8 cellular contexts compared by ENCODE assay signal in the genomic region with DNA sequence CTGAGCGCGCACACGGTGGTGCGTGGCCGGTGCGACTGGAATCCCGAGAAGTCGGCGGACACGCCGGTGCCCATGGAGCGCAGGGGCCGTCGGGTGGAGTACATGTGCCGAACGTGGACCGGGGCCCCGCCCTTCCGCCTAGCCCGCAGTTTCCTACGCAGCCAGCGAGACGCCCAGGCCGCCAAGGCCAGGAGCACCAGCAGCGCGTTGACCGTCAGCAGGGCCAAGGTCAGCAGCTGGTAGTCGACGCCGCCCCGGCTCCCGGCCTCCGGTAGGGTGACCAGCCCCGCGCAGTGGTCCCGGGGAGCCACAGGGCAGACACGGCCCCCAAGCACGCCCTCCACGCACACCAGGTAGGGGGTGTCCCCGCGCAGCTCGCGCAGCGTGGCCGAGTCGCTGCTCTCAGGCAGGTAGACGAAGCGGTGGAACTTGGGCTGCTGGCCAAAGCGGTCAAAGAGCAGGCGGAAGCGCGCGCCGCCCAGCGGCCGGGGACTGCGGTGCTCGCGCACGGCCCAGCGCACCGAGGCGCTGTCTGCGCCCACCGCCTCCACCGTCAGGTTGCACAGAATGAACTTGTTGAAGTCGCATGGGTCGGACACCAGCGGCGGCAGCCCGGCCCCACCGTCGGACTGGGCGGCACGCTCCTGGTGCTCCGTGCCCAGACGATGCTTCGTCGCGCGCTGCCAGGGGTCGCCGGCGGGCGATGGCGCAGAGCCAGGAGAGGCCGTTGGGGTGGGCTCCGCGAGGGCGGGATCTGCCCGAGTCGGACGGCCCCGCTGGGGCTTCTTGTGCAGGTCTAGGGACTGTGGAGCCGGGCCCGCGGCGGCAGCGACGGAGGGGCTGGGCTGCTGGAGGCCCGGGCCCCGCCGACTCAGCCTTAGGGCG. TPM values are rescaled to one million over a fixed set of nuclear protein-coding genes. Genes with fewer than 3 reads are reported as not detected.
DNase-seq lines count a peak whose midpoint lies in the region; ATAC-seq and TF ChIP-seq lines count a peak whose summit lies in the region.

No MANE protein-coding gene starts in this region.

- H3K27me3 ChIP-seq in BLaER1 (peaks cover 30% of the 10 kb centered on the region), esophagus (ENCODE audit: control insufficient read depth in 1 of 2, insufficient read depth in 2 of 2, low read length in 2 of 2) (no peaks in the 10 kb centered on the region), tibial nerve (peaks cover 0 to 44% of the 10 kb centered on the region in 2 donors)

- peak overlapping the region; percentile 90 for H3K4me2 ChIP-seq in BLaER1

- H3K9me3 ChIP-seq in BLaER1 (peaks cover 33% of the 10 kb centered on the region), HEK293 (ENCODE audit: control insufficient read depth, insufficient read depth, low read depth, low read length) (no peaks in the 10 kb centered on the region), esophagus (ENCODE audit: control insufficient read depth in 2 of 2, insufficient read depth in 1 of 2, low read depth in 1 of 2, low read length in 1 of 2) (no peaks in the 10 kb centered on the region), tibial nerve (no peaks in the 10 kb centered on the region)

- peak; percentile 57 for DNase-seq in midbrain (lab: John Stamatoyannopoulos, UW)
- DNase-seq in tibial nerve (ENCODE audit: low spot score in 2 of 2), result peak; percentile 35 to 51
- no peak for DNase-seq in activated CD4-positive, CD25-positive, alpha-beta regulatory T cell (lab: John Stamatoyannopoulos, UW)

- peak overlapping the region; percentile 46; the same call in 1 of the 2 replicates for H3K9ac ChIP-seq in BLaER1

- 3 to 4% methylated on average over 102 to 104 of the region's 104 CpGs for WGBS in esophagus, 2 donors
- WGBS in tibial nerve, 2 donors, result 4 to 10% methylated on average over 23 to 44 of the region's 104 CpGs

- ATAC-seq in SK-N-SH treated with all-trans-retinoic acid at 6 μM for 48 hours (peak; percentile 43), HG02973 (IDR thresholded peaks at IDR 0.05; ENCODE audit: unreplicated experiment) (no peak)

- peak; percentile 84 for TF ChIP-seq CTCF in HEK293 (tag by site-specific recombination; IDR thresholded peaks at IDR 0.05)
- peak; percentile 32 to 74 (median 48) for TF ChIP-seq CTCF in tibial nerve (IDR thresholded peaks at IDR 0.05)

- no peaks in the 10 kb centered on the region for H3K36me3 ChIP-seq in BLaER1
- H3K36me3 ChIP-seq in HEK293 (ENCODE audit: control insufficient read depth in 2 of 2, insufficient read depth in 1 of 2, low read length in 2 of 2), result no peaks in the 10 kb centered on the region
- no peaks in the 10 kb centered on the region for H3K36me3 ChIP-seq in esophagus (ENCODE audit: control insufficient read depth in 2 of 2, insufficient read depth in 2 of 2, low read length in 1 of 2)
- no peaks in the 10 kb centered on the region for H3K36me3 ChIP-seq in tibial nerve

- no peaks in the 10 kb centered on the region for H4K20me1 ChIP-seq in BLaER1

- CTCF ChIA-PET in HEK293 (lab: Yijun Ruan, JAX), result interaction anchor here (0.6 to 6.0 kb wide), 47 partner anchors 9 to 1407 kb away, joined by 3 to 86 read pairs (median 4); no protein-coding TSS in a partner anchor

- H3K4me3 ChIP-seq in BLaER1, result peak overlapping the region; percentile 66
- peak overlapping the region; percentile 66 for H3K4me3 ChIP-seq in HEK293 (ENCODE audit: low read depth, low read length)
- H3K4me3 ChIP-seq in esophagus (ENCODE audit: low read depth in 1 of 2, low read length in 2 of 2), result peak overlapping the region; percentile 53 to 60
- H3K4me3 ChIP-seq in tibial nerve, result peak overlapping the region; percentile 24 to 56 (median 46)

- H3K4me1 ChIP-seq in BLaER1 (peaks cover 82% of the 10 kb centered on the region), HEK293 (ENCODE audit: control insufficient read depth, insufficient read depth, low read length) (no peaks in the 10 kb centered on the region), esophagus (ENCODE audit: control insufficient read depth in 2 of 2, insufficient read depth in 2 of 2, low read length in 1 of 2) (peaks cover 0 to 27% of the 10 kb centered on the region in 2 donors), tibial nerve (peaks cover 0 to 36% (median 14%) of the 10 kb centered on the region in 4 donors)

- peak in 1 of 2 donors; percentile 30 for TF ChIP-seq EP300 in tibial nerve (IDR thresholded peaks at IDR 0.05)

- peak overlapping the region; percentile 79 for H3K27ac ChIP-seq in BLaER1
- peak overlapping the region; percentile 85; the same call in 1 of the 2 replicates for H3K27ac ChIP-seq in HEK293 (ENCODE audit: extremely low read depth, low read depth, low read length)
- H3K27ac ChIP-seq in esophagus (ENCODE audit: low read depth in 2 of 2, low read length in 1 of 2), result peak overlapping the region; percentile 29 to 52
- H3K27ac ChIP-seq in tibial nerve, result peak overlapping the region in 3 of 4 donors; percentile 27 to 37 (median 31)

- POLR2A ChIA-PET in HEK293 (lab: Yijun Ruan, JAX), result interaction anchor here (0.9 to 1.1 kb wide), 2 partner anchors 29 to 150 kb away, joined by 3 to 4 read pairs; no protein-coding TSS in a partner anchor

- TF ChIP-seq POLR2A in tibial nerve (IDR thresholded peaks at IDR 0.05), result no peak

TF ChIP-seq in HEK293, 187 proteins besides CTCF, POLR2A, EP300 and RAD21 (continues in another document):
- no peak for TF ChIP-seq TRIM28 (IDR thresholded peaks at IDR 0.05; ENCODE audit: borderline replicate concordance, low read length)
- TF ChIP-seq HOXD13 (CRISPR knock-in tag; IDR thresholded peaks at IDR 0.05; ENCODE audit: borderline replicate concordance), result no peak
- TF ChIP-seq GLIS2 (tag by site-specific recombination; IDR thresholded peaks at IDR 0.05), result peak; percentile 67; the same call in 1 of the 2 replicates
- no peak for TF ChIP-seq ZNF426 (tag by site-specific recombination; IDR thresholded peaks at IDR 0.05)
- TF ChIP-seq, protein P1, sequence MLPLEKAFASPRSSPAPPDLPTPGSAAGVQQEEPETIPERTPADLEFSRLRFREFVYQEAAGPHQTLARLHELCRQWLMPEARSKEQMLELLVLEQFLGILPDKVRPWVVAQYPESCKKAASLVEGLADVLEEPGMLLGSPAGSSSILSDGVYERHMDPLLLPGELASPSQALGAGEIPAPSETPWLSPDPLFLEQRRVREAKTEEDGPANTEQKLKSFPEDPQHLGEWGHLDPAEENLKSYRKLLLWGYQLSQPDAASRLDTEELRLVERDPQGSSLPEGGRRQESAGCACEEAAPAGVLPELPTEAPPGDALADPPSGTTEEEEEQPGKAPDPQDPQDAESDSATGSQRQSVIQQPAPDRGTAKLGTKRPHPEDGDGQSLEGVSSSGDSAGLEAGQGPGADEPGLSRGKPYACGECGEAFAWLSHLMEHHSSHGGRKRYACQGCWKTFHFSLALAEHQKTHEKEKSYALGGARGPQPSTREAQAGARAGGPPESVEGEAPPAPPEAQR (tag by site-specific recombination; IDR thresholded peaks at IDR 0.05), result no peak
- TF ChIP-seq KLF7 (tag by site-specific recombination; IDR thresholded peaks at IDR 0.05; ENCODE audit: borderline replicate concordance), result no peak
- TF ChIP-seq KLF10 (tag by site-specific recombination; IDR thresholded peaks at IDR 0.05), result no peak
- TF ChIP-seq, protein P2, sequence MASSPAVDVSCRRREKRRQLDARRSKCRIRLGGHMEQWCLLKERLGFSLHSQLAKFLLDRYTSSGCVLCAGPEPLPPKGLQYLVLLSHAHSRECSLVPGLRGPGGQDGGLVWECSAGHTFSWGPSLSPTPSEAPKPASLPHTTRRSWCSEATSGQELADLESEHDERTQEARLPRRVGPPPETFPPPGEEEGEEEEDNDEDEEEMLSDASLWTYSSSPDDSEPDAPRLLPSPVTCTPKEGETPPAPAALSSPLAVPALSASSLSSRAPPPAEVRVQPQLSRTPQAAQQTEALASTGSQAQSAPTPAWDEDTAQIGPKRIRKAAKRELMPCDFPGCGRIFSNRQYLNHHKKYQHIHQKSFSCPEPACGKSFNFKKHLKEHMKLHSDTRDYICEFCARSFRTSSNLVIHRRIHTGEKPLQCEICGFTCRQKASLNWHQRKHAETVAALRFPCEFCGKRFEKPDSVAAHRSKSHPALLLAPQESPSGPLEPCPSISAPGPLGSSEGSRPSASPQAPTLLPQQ (tag by site-specific recombination; IDR thresholded peaks at IDR 0.05), result peak; percentile 74; the same call in 1 of the 2 replicates

TF ChIP-seq in SK-N-SH treated with all-trans-retinoic acid at 6 μM for 48 hours, 23 proteins besides CTCF, POLR2A, EP300 and RAD21 (continues in another document):
- TF ChIP-seq CSDC2 (CRISPR knock-in tag; IDR thresholded peaks at IDR 0.05), result no peak
- TF ChIP-seq BACH2 (CRISPR knock-in tag; IDR thresholded peaks at IDR 0.05; ENCODE audit: borderline replicate concordance), result no peak
- TF ChIP-seq, protein P3, sequence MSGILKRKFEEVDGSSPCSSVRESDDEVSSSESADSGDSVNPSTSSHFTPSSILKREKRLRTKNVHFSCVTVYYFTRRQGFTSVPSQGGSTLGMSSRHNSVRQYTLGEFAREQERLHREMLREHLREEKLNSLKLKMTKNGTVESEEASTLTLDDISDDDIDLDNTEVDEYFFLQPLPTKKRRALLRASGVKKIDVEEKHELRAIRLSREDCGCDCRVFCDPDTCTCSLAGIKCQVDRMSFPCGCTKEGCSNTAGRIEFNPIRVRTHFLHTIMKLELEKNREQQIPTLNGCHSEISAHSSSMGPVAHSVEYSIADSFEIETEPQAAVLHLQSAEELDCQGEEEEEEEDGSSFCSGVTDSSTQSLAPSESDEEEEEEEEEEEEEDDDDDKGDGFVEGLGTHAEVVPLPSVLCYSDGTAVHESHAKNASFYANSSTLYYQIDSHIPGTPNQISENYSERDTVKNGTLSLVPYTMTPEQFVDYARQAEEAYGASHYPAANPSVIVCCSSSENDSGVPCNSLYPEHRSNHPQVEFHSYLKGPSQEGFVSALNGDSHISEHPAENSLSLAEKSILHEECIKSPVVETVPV (CRISPR knock-in tag; IDR thresholded peaks at IDR 0.05), result no peak

RNA-seq across cellular contexts. Expression of a gene that starts 2.2 kb away (rescaled TPM):
- polyA plus RNA-seq in esophagus, result 1 to 10 TPM in 1 of 2 donors, under 1 TPM in 1; 0.55 to 1.2 TPM
- total RNA-seq in tibial nerve, result 1 to 10 TPM; 1.2 to 2.8 (median 2.4) TPM

Comparison
In these comparisons a context has a peak if more than half of its experiments do, and no peak if none do; other contexts are left out.
1. H3K27ac ChIP-seq: peak in every context shown above with its lines; median percentile 85 in HEK293; 79 in BLaER1; 40 in esophagus; 31 in tibial nerve.
2. DNase-seq: peak in midbrain (single experiment) and tibial nerve (2 of 2); none in activated CD4-positive, CD25-positive, alpha-beta regulatory T cell (0 of 4).
3. Peak in every context shown above with its lines, with median percentiles within 50 percentile points of each other: H3K4me3 ChIP-seq.